27 cellular contexts compared by ENCODE assay signal in genomic region chr7:148793590-148793989, GRCh38.
A peak's percentile ranks its signal among the peaks of the same experiment; 100 is the strongest.
DNase-seq lines count a peak whose midpoint lies in the region; ATAC-seq, FAIRE-seq and TF ChIP-seq lines count a peak whose summit lies in the region.
"Had no signal": no experiment of that assay in that cellular context is flagged by ENCODE, and none has a peak within 500 bp of the region (broad histone marks: within the 10 kb centered on the region; RNA-seq: fewer than 3 reads in every experiment).

No MANE protein-coding gene starts in this region.

- H3K9ac ChIP-seq in Karpas-422 (ENCODE audit: low read length) (no peak overlapping the region), H1 (replicated peaks in 1 of 4; ENCODE audit: extremely low read depth in 1 of 4, low read depth in 3 of 4, low read length in 3 of 4) (no peak overlapping the region)

- H3K18ac ChIP-seq in H1 (ENCODE audit: extremely low read depth, low read length) = no peak overlapping the region

- no peak overlapping the region for H3K4me3 Mint-ChIP-seq in activated naive CD8-positive, alpha-beta T cell
- H3K4me3 Mint-ChIP-seq in activated naive CD8-positive, alpha-beta T cell treated with anti-CD3 and anti-CD28 coated beads, Interleukin-2, amount 50 U/mL, for 24 hours = no peak overlapping the region
- H3K4me3 Mint-ChIP-seq: nephron had no signal

- TF ChIP-seq POLR2A in H1 (IDR thresholded peaks at IDR 0.05; ENCODE audit: control extremely low read depth in 1 of 2, low read depth in 2 of 2, low read length in 2 of 2) = no peak
- no peak for TF ChIP-seq POLR2A in breast epithelium (IDR thresholded peaks at IDR 0.05)

- H3K56ac ChIP-seq in H1 (replicated peaks; ENCODE audit: insufficient read length, low read depth, low read length) = no peak overlapping the region

- H3K79me2 ChIP-seq in Karpas-422 (ENCODE audit: low read length) = peaks cover 4% of the 10 kb centered on the region; the same call in 1 of the 2 replicates
- no peaks in the 10 kb centered on the region for H3K79me2 ChIP-seq in H1 (ENCODE audit: control insufficient read depth in 1 of 2, insufficient read depth in 2 of 2, low read length in 2 of 2)

- H3K4me3 ChIP-seq in Karpas-422 (ENCODE audit: low read length) (no peak overlapping the region), H1 (ENCODE audit: extremely low read depth in 1 of 4, insufficient read depth in 2 of 4, low read depth in 3 of 4, low read length in 4 of 4) (no peak overlapping the region), breast epithelium (no peak overlapping the region)
- H3K4me3 ChIP-seq: pancreas, upper lobe of right lung had no signal

- H3K9me3 Mint-ChIP-seq in activated naive CD8-positive, alpha-beta T cell (ENCODE audit: low read depth) = no peaks in the 10 kb centered on the region
- no peaks in the 10 kb centered on the region for H3K9me3 Mint-ChIP-seq in activated naive CD8-positive, alpha-beta T cell treated with anti-CD3 and anti-CD28 coated beads, Interleukin-2, amount 50 U/mL, for 24 hours

- intact Hi-C loops in breast epithelium (cut with DNase I; ENCODE audit: low total_unique reads) = no loop called here

- peaks cover 4% of the 10 kb centered on the region for H3K4me1 Mint-ChIP-seq in activated naive CD8-positive, alpha-beta T cell (ENCODE audit: low read depth)
- H3K4me1 Mint-ChIP-seq in activated naive CD8-positive, alpha-beta T cell treated with anti-CD3 and anti-CD28 coated beads, Interleukin-2, amount 50 U/mL, for 24 hours = peaks cover 6% of the 10 kb centered on the region
- H3K4me1 Mint-ChIP-seq: nephron had no signal

- H2BK20ac ChIP-seq in H1 (ENCODE audit: low read length) = no peak overlapping the region

- H3K23ac ChIP-seq in H1 (ENCODE audit: insufficient read length) = no peak overlapping the region

- CTCF ChIA-PET in H1 (lab: Charles Lee; ENCODE audit: partially characterized antibody) = interaction anchor here (0.6 to 1.0 kb wide), 5 partner anchors 9 to 179 kb away, joined by 3 to 4 read pairs (median 3); no protein-coding TSS in a partner anchor

- DNase-seq in activated naive CD8-positive, alpha-beta T cell treated with anti-CD3 and anti-CD28 coated beads, Interleukin-2, amount 50 U/mL, for 24 hours = no peak
- DNase-seq in Karpas-422 = no peak
- no peak for DNase-seq in H1 (ENCODE audit: low read depth in 1 of 2, low spot score in 2 of 2)
- DNase-seq in NCI-H82 (lab: John Stamatoyannopoulos, UW) = no peak
- DNase-seq in NCI-H1930 (lab: John Stamatoyannopoulos, UW) = no peak
- DNase-seq in breast epithelium (ENCODE audit: low spot score in 2 of 2) = no peak
- DNase-seq: activated CD4-positive, alpha-beta T cell treated with anti-CD3 and anti-CD28 coated beads, Interleukin-2, amount 50 U/mL, for 1 hour; activated effector memory CD4-positive, alpha-beta T cell treated with anti-CD3 and anti-CD28 coated beads, Interleukin-2, amount 50 U/mL, for 16 hours; amygdala; effector memory CD4-positive, alpha-beta T cell; erythroblast; Kasumi-1; mammary epithelial cell; NCI-H1436 treated with DMSO at 0.1 percent for 48 hours; NCI-H446; NCI-H774; pancreas; RPMI8226; stimulated activated CD4-positive, alpha-beta T cell treated with anti-CD3 and anti-CD28 coated beads, Interleukin-2, amount 100 ng/mL, for 24 hours; upper lobe of right lung; WERI-Rb-1 had no signal

- H4K5ac ChIP-seq in H1 (ENCODE audit: insufficient read length, low read depth, low read length) = no peak overlapping the region

- H2BK120ac ChIP-seq in H1 (replicated peaks; ENCODE audit: low read depth, low read length) = no peak overlapping the region

- no peaks in the 10 kb centered on the region for H3K79me1 ChIP-seq in H1 (ENCODE audit: low read depth, low read length)

- no peaks in the 10 kb centered on the region for H3K23me2 ChIP-seq in H1 (ENCODE audit: low read depth, low read length)

- no peak overlapping the region for H4K91ac ChIP-seq in H1 (replicated peaks; ENCODE audit: insufficient read length, low read length)

- no peaks in the 10 kb centered on the region for H3K9me3 ChIP-seq in Karpas-422 (ENCODE audit: low read length)
- peaks cover 0 to 2% of the 10 kb centered on the region in 2 experiments; a peak in 1 of 4 replicates for H3K9me3 ChIP-seq in H1 (ENCODE audit: insufficient read depth in 2 of 2, low read depth in 1 of 2, low read length in 1 of 2)
- no peaks in the 10 kb centered on the region for H3K9me3 ChIP-seq in breast epithelium
- H3K9me3 ChIP-seq: pancreas, upper lobe of right lung had no signal

- H2AK5ac ChIP-seq in H1 (ENCODE audit: low read depth, low read length) = no peak overlapping the region

- no peaks in the 10 kb centered on the region for H3K27me3 Mint-ChIP-seq in activated naive CD8-positive, alpha-beta T cell
- H3K27me3 Mint-ChIP-seq in activated naive CD8-positive, alpha-beta T cell treated with anti-CD3 and anti-CD28 coated beads, Interleukin-2, amount 50 U/mL, for 24 hours = no peaks in the 10 kb centered on the region

- ATAC-seq in activated naive CD8-positive, alpha-beta T cell treated with anti-CD3 and anti-CD28 coated beads, Interleukin-2, amount 50 U/mL, for 24 hours = no peak
- ATAC-seq: pancreas, upper lobe of right lung had no signal

- no peak overlapping the region for H2BK5ac ChIP-seq in H1 (ENCODE audit: low read depth, low read length)

- H3K27me3 ChIP-seq in Karpas-422 (ENCODE audit: low read length) = no peaks in the 10 kb centered on the region
- no peaks in the 10 kb centered on the region for H3K27me3 ChIP-seq in H1 (replicated peaks in 1 of 4; ENCODE audit: control insufficient read depth in 3 of 4, extremely low read depth in 1 of 4, insufficient read depth in 3 of 4, low read length in 3 of 4)
- no peaks in the 10 kb centered on the region for H3K27me3 ChIP-seq in breast epithelium
- H3K27me3 ChIP-seq: pancreas, upper lobe of right lung had no signal

- no peak for TF ChIP-seq EP300 in H1 (IDR thresholded peaks at IDR 0.05; ENCODE audit: borderline replicate concordance in 1 of 2, low read depth in 2 of 2, low read length in 2 of 2)

- H3K4me2 ChIP-seq in Karpas-422 (ENCODE audit: low read depth, low read length, poor library complexity, severe bottlenecking) (no peak overlapping the region), H1 (ENCODE audit: insufficient read depth in 1 of 2, low read depth in 2 of 2, low read length in 2 of 2) (no peak overlapping the region)

- H3K9me2 ChIP-seq in Karpas-422 (replicated peaks; ENCODE audit: insufficient read depth, low read length) = no peaks in the 10 kb centered on the region

- peak overlapping the region; percentile 42; the same call in 1 of the 2 replicates for H3K27ac ChIP-seq in Karpas-422 (ENCODE audit: low read length)
- no peak overlapping the region for H3K27ac ChIP-seq in H1 (ENCODE audit: low read depth, low read length)
- no peak overlapping the region for H3K27ac ChIP-seq in breast epithelium
- H3K27ac ChIP-seq: pancreas, upper lobe of right lung, WERI-Rb-1 had no signal

- no peak overlapping the region for H4K8ac ChIP-seq in H1 (ENCODE audit: extremely low read depth, insufficient read depth, low read length)

- H2AFZ ChIP-seq in Karpas-422 (ENCODE audit: low read length) (no peak overlapping the region), H1 (ENCODE audit: low read length) (no peak overlapping the region)

- peak overlapping the region; percentile 46 for H3K27ac Mint-ChIP-seq in activated naive CD8-positive, alpha-beta T cell
- H3K27ac Mint-ChIP-seq in activated naive CD8-positive, alpha-beta T cell treated with anti-CD3 and anti-CD28 coated beads, Interleukin-2, amount 50 U/mL, for 24 hours = no peak overlapping the region

- POLR2A ChIA-PET in H1 (lab: Charles Lee; ENCODE audit: partially characterized antibody) = interaction anchor here (1.3 kb wide), 1 partner anchor 8 kb away, joined by 4 read pairs; no protein-coding TSS in a partner anchor

- no peak overlapping the region for H3K4ac ChIP-seq in H1 (replicated peaks; ENCODE audit: insufficient read length, low read depth, low read length)

- H3K36me3 ChIP-seq in Karpas-422 (ENCODE audit: insufficient read depth, low read length) = peaks cover 50% of the 10 kb centered on the region
- peaks cover 11 to 68% (median 46%) of the 10 kb centered on the region in 4 experiments for H3K36me3 ChIP-seq in H1 (ENCODE audit: control insufficient read depth in 2 of 4, insufficient read depth in 4 of 4, low read length in 3 of 4)
- H3K36me3 ChIP-seq in breast epithelium = peaks cover 16% of the 10 kb centered on the region

- no peak for TF ChIP-seq RAD21 in H1 (IDR thresholded peaks at IDR 0.05 in 1 of 2, conservative IDR thresholded peaks at IDR 0.05 in 1 of 2; ENCODE audit: low read depth in 2 of 2, low read length in 2 of 2)

- H2BK12ac ChIP-seq in H1 (ENCODE audit: low read depth, low read length) = no peak overlapping the region

- FAIRE-seq in H1 (lab: Jason Lieb, UNC) = no peak
- FAIRE-seq: bronchial epithelial cell, colon, D721Med, frontal cortex, pancreas had no signal

- 93% methylated on average over 1 of the region's 1 CpG; no CpG with 5 or more reads in 1 of the 2 experiments for WGBS in H1 (ENCODE audit: extremely low coverage in 1 of 2, insufficient coverage in 1 of 2, insufficient read length in 1 of 2, insufficient replicate concordance in 2 of 2, low coverage in 1 of 2, low lambda C conversion rate in 2 of 2, missing lambda C conversion rate in 1 of 2), 2 experiments

- H3K4me1 ChIP-seq in Karpas-422 (ENCODE audit: low read length) = no peaks in the 10 kb centered on the region
- H3K4me1 ChIP-seq in H1 (replicated peaks in 1 of 4; ENCODE audit: control insufficient read depth in 3 of 4, insufficient read depth in 4 of 4, low read length in 3 of 4) = no peaks in the 10 kb centered on the region
- H3K4me1 ChIP-seq in breast epithelium = no peaks in the 10 kb centered on the region
- H3K4me1 ChIP-seq: pancreas, upper lobe of right lung had no signal

- H3K14ac ChIP-seq in H1 (ENCODE audit: insufficient read length) = no peak overlapping the region

- H4K20me1 ChIP-seq in Karpas-422 (ENCODE audit: insufficient read depth, low read depth, low read length) (no peaks in the 10 kb centered on the region), H1 (replicated peaks in 1 of 2; ENCODE audit: control insufficient read depth in 1 of 2, insufficient read depth in 2 of 2, low read length in 2 of 2) (peaks cover 2 to 3% of the 10 kb centered on the region in 2 experiments)

- H3K36me3 Mint-ChIP-seq in activated naive CD8-positive, alpha-beta T cell = peaks cover 20% of the 10 kb centered on the region
- H3K36me3 Mint-ChIP-seq in activated naive CD8-positive, alpha-beta T cell treated with anti-CD3 and anti-CD28 coated beads, Interleukin-2, amount 50 U/mL, for 24 hours (ENCODE audit: low read depth) = peaks cover 58% of the 10 kb centered on the region

- H2BK15ac ChIP-seq in H1 (ENCODE audit: low read length) = no peak overlapping the region

- TF ChIP-seq CTCF in H1 (IDR thresholded peaks at IDR 0.05; ENCODE audit: control extremely low read depth in 1 of 3, insufficient read depth in 1 of 3, low read depth in 1 of 3, low read length in 3 of 3) (no peak), breast epithelium (IDR thresholded peaks at IDR 0.05) (no peak)

TF ChIP-seq in H1, 55 proteins besides CTCF, POLR2A, EP300 and RAD21 (continues in another document):
- TF ChIP-seq CHD1 (IDR thresholded peaks at IDR 0.05; ENCODE audit: low read depth, low read length) (no peak), SIRT6 (IDR thresholded peaks at IDR 0.05; ENCODE audit: low read length) (no peak), ASH2L (IDR thresholded peaks at IDR 0.05; ENCODE audit: low read length) (no peak), CBX8 (IDR thresholded peaks at IDR 0.05; ENCODE audit: borderline replicate concordance, low read depth, low read length) (no peak)
